In genomic region chr21:32278518-32279376, GRCh38 we compare ENCODE assay signal across 8 cellular contexts. TPM values are rescaled to one million over a fixed set of nuclear protein-coding genes. Genes with fewer than 3 reads are reported as not detected.
DNase-seq lines count a peak whose midpoint lies in the region; ATAC-seq, FAIRE-seq and TF ChIP-seq lines count a peak whose summit lies in the region.

Gene MIS18A, minus strand, starts transcription at chr21:32279049. Its CDS starts 35 bp downstream, at chr21:32279014.

- no peaks in the 10 kb centered on the region for H3F3A ChIP-seq in smooth muscle cell (ENCODE audit: low read depth)

- ATAC-seq in GM18873 (IDR thresholded peaks at IDR 0.05; ENCODE audit: low FRiP score, unreplicated experiment) (peak; percentile 78), HG03139 (IDR thresholded peaks at IDR 0.05; ENCODE audit: unreplicated experiment) (peak; percentile 90)

- H3K27ac ChIP-seq in WERI-Rb-1 (peak within 1 kb of the TSS; percentile 60), smooth muscle cell (ENCODE audit: low read depth) (peak within 1 kb of the TSS; percentile 44)

- H3K4me3 ChIP-seq in WERI-Rb-1 (ENCODE audit: low read depth, low read length) (peak within 1 kb of the TSS; percentile 79), bronchial epithelial cell (ENCODE audit: low read depth, low read length) (peak within 1 kb of the TSS; percentile 72), smooth muscle cell (peak within 1 kb of the TSS; percentile 79)

- no peak; the same call in 1 of the 2 replicates for TF ChIP-seq CTCF in WERI-Rb-1 (IDR thresholded peaks at IDR 0.05; ENCODE audit: low read depth, low read length)
- peak; percentile 9 for TF ChIP-seq CTCF in bronchial epithelial cell (IDR thresholded peaks at IDR 0.05; ENCODE audit: insufficient read depth, low read length, severe bottlenecking)
- no peak for TF ChIP-seq CTCF in smooth muscle cell (IDR thresholded peaks at IDR 0.05; ENCODE audit: borderline replicate concordance, insufficient read depth, poor library complexity, severe bottlenecking)

- no peaks in the 10 kb centered on the region for H3K9me3 ChIP-seq in WERI-Rb-1 (ENCODE audit: severe bottlenecking)
- H3K9me3 ChIP-seq in smooth muscle cell (replicated peaks; ENCODE audit: low read depth) = no peaks in the 10 kb centered on the region

- H4K20me1 ChIP-seq in smooth muscle cell (ENCODE audit: low read depth) = no peaks in the 10 kb centered on the region

- H3K4me1 ChIP-seq in smooth muscle cell (ENCODE audit: low read depth) = peaks cover 14% of the 10 kb centered on the region

- 1% methylated on average over 64 of the region's 69 CpGs for WGBS in smooth muscle cell (ENCODE audit: low lambda C conversion rate)

- peaks cover 16% of the 10 kb centered on the region for H3K79me2 ChIP-seq in smooth muscle cell (ENCODE audit: low read depth)

- peak; percentile 23 for FAIRE-seq in bronchial epithelial cell (lab: Jason Lieb, UNC)

- H3K9ac ChIP-seq in smooth muscle cell (ENCODE audit: low read depth) = peak within 1 kb of the TSS; percentile 77

- peak within 1 kb of the TSS; percentile 88 for H2AFZ ChIP-seq in smooth muscle cell (ENCODE audit: low read depth)

- in situ Hi-C loops in ACHN (cut with HindIII; ENCODE audit: low pct_ligation_motif_present, low pct_unique_long_range_greater_than_20kb, low sequenced_read_pairs) = no loop called here

- H3K27me3 ChIP-seq in WERI-Rb-1 (ENCODE audit: insufficient read depth, low read depth, severe bottlenecking) (no peaks in the 10 kb centered on the region), bronchial epithelial cell (ENCODE audit: control insufficient read depth, insufficient read depth, low read length) (no peaks in the 10 kb centered on the region), smooth muscle cell (ENCODE audit: low read depth) (no peaks in the 10 kb centered on the region)

- peak within 1 kb of the TSS; percentile 99 for H3K4me2 ChIP-seq in smooth muscle cell

- DNase-seq in ACHN (peak; percentile 91), NCI-H2227 (lab: John Stamatoyannopoulos, UW; ENCODE audit: unreplicated experiment) (peak; percentile 99), WERI-Rb-1 (peak; percentile 98), bronchial epithelial cell (ENCODE audit: low read depth) (peak; percentile 98), iPS-NIHi11 (ENCODE audit: low spot score) (peak; percentile 97), smooth muscle cell (lab: John Stamatoyannopoulos, UW; ENCODE audit: unreplicated experiment) (peak; percentile 95)

- H3K36me3 ChIP-seq in WERI-Rb-1 = peaks cover 10% of the 10 kb centered on the region
- peaks cover 2% of the 10 kb centered on the region for H3K36me3 ChIP-seq in bronchial epithelial cell (ENCODE audit: control insufficient read depth, insufficient read depth, low read length)
- H3K36me3 ChIP-seq in smooth muscle cell (ENCODE audit: low read depth) = no peaks in the 10 kb centered on the region

RNA-seq across cellular contexts. Expression of gene MIS18A, which starts in this region (rescaled TPM):
- total RNA-seq in bronchial epithelial cell = 4.2 and 7.0 TPM in 2 replicates
- total RNA-seq in smooth muscle cell = 6.9 and 20.0 TPM in 2 replicates
- 9.3 and 9.4 TPM in 2 replicates for polyA plus RNA-seq in smooth muscle cell

Comparison
In these comparisons a context has a peak if more than half of its experiments do, and no peak if none do; other contexts are left out.
1. Peak in every context shown above with its lines: DNase-seq, ATAC-seq, H3K4me3 ChIP-seq and H3K27ac ChIP-seq.